Comparison of ENCODE assay signal across 8 cellular contexts in the genomic region with DNA sequence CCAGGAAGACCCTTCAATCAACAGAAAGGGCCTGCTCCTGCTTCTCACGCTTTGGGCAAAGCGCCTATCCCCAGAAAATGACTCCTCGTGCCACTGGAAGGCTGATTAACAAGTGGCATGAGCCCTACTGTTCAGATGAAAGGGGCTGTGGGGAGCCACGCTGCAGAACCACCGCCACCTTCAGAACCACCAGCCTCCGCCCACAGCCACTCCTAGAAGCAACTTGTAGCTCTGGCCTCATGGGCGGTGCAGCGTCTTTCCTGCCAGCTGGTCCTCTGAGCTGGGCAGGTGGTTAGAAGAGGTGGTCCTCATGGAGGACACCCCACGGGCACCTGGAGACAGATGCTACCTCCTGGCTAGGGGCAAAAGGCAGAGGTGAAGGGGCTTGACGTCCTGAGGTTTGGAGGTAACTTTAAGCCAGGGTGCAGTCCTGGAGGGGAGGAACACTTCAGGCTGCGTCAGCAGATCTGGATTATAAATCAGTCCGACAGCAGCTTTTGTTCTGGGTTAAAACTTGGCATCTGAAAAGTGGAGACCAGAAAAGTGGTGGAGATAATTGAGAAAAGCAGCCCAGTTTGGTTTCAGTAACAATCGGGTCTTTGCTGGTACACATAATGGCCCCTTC. TPM values are rescaled to one million over a fixed set of nuclear protein-coding genes. Genes with fewer than 3 reads are reported as not detected.
DNase-seq lines count a peak whose midpoint lies in the region; ATAC-seq and TF ChIP-seq lines count a peak whose summit lies in the region.

No MANE protein-coding gene starts in this region.

- intact Hi-C loops in vagina (cut with DNase I), result no loop called here

- peak overlapping the region; percentile 98 for H3K9ac ChIP-seq in neural cell (ENCODE audit: low read length)

- H4K20me1 ChIP-seq in neural cell (ENCODE audit: insufficient read depth), result peaks cover 10% of the 10 kb centered on the region

- H3K4me2 ChIP-seq in neural cell (ENCODE audit: low read length), result no peak overlapping the region

- H3K4me3 ChIP-seq in AG10803 (ENCODE audit: low read length) (peak overlapping the region; percentile 88), esophagus (ENCODE audit: low read depth in 1 of 2, low read length in 2 of 2) (peak overlapping the region; percentile 78 to 82), neural cell (ENCODE audit: low read length) (peak overlapping the region; percentile 94), vagina (peak overlapping the region; percentile 78 to 100)

- H3K9me3 ChIP-seq in esophagus (ENCODE audit: control insufficient read depth in 2 of 2, insufficient read depth in 1 of 2, low read depth in 1 of 2, low read length in 1 of 2) (no peaks in the 10 kb centered on the region), neural cell (ENCODE audit: low read length) (no peaks in the 10 kb centered on the region), vagina (no peaks in the 10 kb centered on the region)

- H3K79me2 ChIP-seq in neural cell (replicated peaks; ENCODE audit: insufficient read depth, low read length), result peaks cover 34% of the 10 kb centered on the region

- TF ChIP-seq RAD21 in neural cell (conservative IDR thresholded peaks at IDR 0.05), result no peak

- no peak for DNase-seq in AG10803 (ENCODE audit: low read depth)
- DNase-seq in NCI-H1105 (lab: John Stamatoyannopoulos, UW), result peak; percentile 40
- peak; percentile 48 for DNase-seq in activated T-cell treated with anti-CD3 and anti-CD28 coated beads for 4 hours
- DNase-seq in vagina (ENCODE audit: extremely low spot score in 2 of 2), result no peak
- DNase-seq in NOMO-1 treated with dmso at 0.1 percent for 144 hours (lab: John Stamatoyannopoulos, UW; ENCODE audit: unreplicated experiment), result no peak

- peak overlapping the region; percentile 14 for H2AFZ ChIP-seq in neural cell (ENCODE audit: low read depth, low read length)

- no peaks in the 10 kb centered on the region for H3F3A ChIP-seq in neural cell (ENCODE audit: insufficient read depth, low read length, poor library complexity, severe bottlenecking)

- no peaks in the 10 kb centered on the region for H3K9me2 ChIP-seq in neural cell (ENCODE audit: insufficient read depth, low read length)

- H3K27ac ChIP-seq in esophagus (ENCODE audit: low read depth in 2 of 2, low read length in 1 of 2), result peak overlapping the region; percentile 98 to 99
- peak overlapping the region; percentile 90 for H3K27ac ChIP-seq in neural cell (ENCODE audit: low read length)
- H3K27ac ChIP-seq in vagina, result peak overlapping the region; percentile 98

- TF ChIP-seq CTCF in AG10803 (conservative IDR thresholded peaks at IDR 0.05; ENCODE audit: low read length) (no peak), neural cell (IDR thresholded peaks at IDR 0.05; ENCODE audit: poor library complexity, severe bottlenecking) (no peak), vagina (IDR thresholded peaks at IDR 0.05) (no peak)

- no peak for TF ChIP-seq EP300 in neural cell (conservative IDR thresholded peaks at IDR 0.05; ENCODE audit: poor library complexity, severe bottlenecking)

- H3K4me1 ChIP-seq in esophagus (ENCODE audit: control insufficient read depth in 2 of 2, insufficient read depth in 2 of 2, low read length in 1 of 2), result peaks cover 18 to 37% of the 10 kb centered on the region in 2 donors
- H3K4me1 ChIP-seq in vagina, result peaks cover 66% of the 10 kb centered on the region

- 8 to 16% methylated on average over 13 of the region's 13 CpGs for WGBS in esophagus, 2 donors

- H3K27me3 ChIP-seq in esophagus (ENCODE audit: control insufficient read depth in 1 of 2, insufficient read depth in 2 of 2, low read length in 2 of 2) (no peaks in the 10 kb centered on the region), neural cell (ENCODE audit: insufficient read depth, low read depth, low read length) (no peaks in the 10 kb centered on the region), vagina (no peaks in the 10 kb centered on the region)

- H3K36me3 ChIP-seq in esophagus (ENCODE audit: control insufficient read depth in 2 of 2, insufficient read depth in 2 of 2, low read length in 1 of 2) (peaks cover 0 to 17% of the 10 kb centered on the region in 2 donors), neural cell (ENCODE audit: insufficient read depth, low read length) (no peaks in the 10 kb centered on the region), vagina (peaks cover 0 to 7% of the 10 kb centered on the region in 2 donors)

- ATAC-seq in GM21526 (IDR thresholded peaks at IDR 0.05; ENCODE audit: low FRiP score, unreplicated experiment), result no peak

- TF ChIP-seq POLR2A in vagina (IDR thresholded peaks at IDR 0.05), result no peak

TF ChIP-seq in neural cell, 6 proteins besides CTCF, POLR2A, EP300 and RAD21:
- TF ChIP-seq SMC3 (conservative IDR thresholded peaks at IDR 0.05; ENCODE audit: poor library complexity) (no peak), EZH2 (IDR thresholded peaks at IDR 0.05; ENCODE audit: borderline replicate concordance, insufficient read depth, low read length, poor library complexity, severe bottlenecking) (no peak), TAF1 (IDR thresholded peaks at IDR 0.05; ENCODE audit: low read depth) (no peak), MXI1 (conservative IDR thresholded peaks at IDR 0.05; ENCODE audit: poor library complexity, severe bottlenecking) (no peak), POLR2AphosphoS5 (IDR thresholded peaks at IDR 0.05) (no peak)
- TF ChIP-seq, protein P1, sequence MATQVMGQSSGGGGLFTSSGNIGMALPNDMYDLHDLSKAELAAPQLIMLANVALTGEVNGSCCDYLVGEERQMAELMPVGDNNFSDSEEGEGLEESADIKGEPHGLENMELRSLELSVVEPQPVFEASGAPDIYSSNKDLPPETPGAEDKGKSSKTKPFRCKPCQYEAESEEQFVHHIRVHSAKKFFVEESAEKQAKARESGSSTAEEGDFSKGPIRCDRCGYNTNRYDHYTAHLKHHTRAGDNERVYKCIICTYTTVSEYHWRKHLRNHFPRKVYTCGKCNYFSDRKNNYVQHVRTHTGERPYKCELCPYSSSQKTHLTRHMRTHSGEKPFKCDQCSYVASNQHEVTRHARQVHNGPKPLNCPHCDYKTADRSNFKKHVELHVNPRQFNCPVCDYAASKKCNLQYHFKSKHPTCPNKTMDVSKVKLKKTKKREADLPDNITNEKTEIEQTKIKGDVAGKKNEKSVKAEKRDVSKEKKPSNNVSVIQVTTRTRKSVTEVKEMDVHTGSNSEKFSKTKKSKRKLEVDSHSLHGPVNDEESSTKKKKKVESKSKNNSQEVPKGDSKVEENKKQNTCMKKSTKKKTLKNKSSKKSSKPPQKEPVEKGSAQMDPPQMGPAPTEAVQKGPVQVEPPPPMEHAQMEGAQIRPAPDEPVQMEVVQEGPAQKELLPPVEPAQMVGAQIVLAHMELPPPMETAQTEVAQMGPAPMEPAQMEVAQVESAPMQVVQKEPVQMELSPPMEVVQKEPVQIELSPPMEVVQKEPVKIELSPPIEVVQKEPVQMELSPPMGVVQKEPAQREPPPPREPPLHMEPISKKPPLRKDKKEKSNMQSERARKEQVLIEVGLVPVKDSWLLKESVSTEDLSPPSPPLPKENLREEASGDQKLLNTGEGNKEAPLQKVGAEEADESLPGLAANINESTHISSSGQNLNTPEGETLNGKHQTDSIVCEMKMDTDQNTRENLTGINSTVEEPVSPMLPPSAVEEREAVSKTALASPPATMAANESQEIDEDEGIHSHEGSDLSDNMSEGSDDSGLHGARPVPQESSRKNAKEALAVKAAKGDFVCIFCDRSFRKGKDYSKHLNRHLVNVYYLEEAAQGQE (IDR thresholded peaks at IDR 0.05; ENCODE audit: borderline replicate concordance), result no peak

RNA-seq across cellular contexts. Expression of gene SEMA4C, which starts 0.9 kb away (rescaled TPM):
- polyA plus RNA-seq in esophagus (10 to 100 TPM; 13.1 to 14.2 TPM), neural cell (88.7 and 101 TPM in 2 replicates)
- 87.4 and 111 TPM in 2 replicates for polyA minus RNA-seq in neural cell
- 60.6 TPM for total RNA-seq in vagina

RNA-seq across cellular contexts. Expression of gene ANKRD39, which starts 12.9 kb away (rescaled TPM):
- polyA plus RNA-seq in esophagus (10 to 100 TPM; 11.9 to 12.2 TPM), neural cell (30.7 and 39.0 TPM in 2 replicates)
- polyA minus RNA-seq in neural cell, result 15.3 and 18.2 TPM in 2 replicates
- 20.4 TPM for total RNA-seq in vagina

RNA-seq across cellular contexts. Expression of gene ANKRD23, which starts 26.9 kb away (rescaled TPM):
- polyA plus RNA-seq in esophagus (1 to 10 TPM; 1.2 to 5.0 TPM), neural cell (12.1 and 17.7 TPM in 2 replicates)
- polyA minus RNA-seq in neural cell, result 13.4 and 16.6 TPM in 2 replicates
- 0.98 TPM for total RNA-seq in vagina

RNA-seq across cellular contexts. Expression of gene CNNM3, which starts 54.7 kb away (rescaled TPM):
- 1 to 10 TPM; 3.8 to 3.9 TPM for polyA plus RNA-seq in esophagus
- 9.5 and 9.6 TPM in 2 replicates for polyA plus RNA-seq in neural cell
- 15.7 and 19.2 TPM in 2 replicates for polyA minus RNA-seq in neural cell
- 16.5 TPM for total RNA-seq in vagina

Comparison
In these comparisons a context has a peak if more than half of its experiments do, and no peak if none do; other contexts are left out.
1. DNase-seq: peak in NCI-H1105 (single experiment) and activated T-cell treated with anti-CD3 and anti-CD28 coated beads for 4 hours (single experiment); none in AG10803 (single experiment), vagina (0 of 2) and NOMO-1 treated with dmso at 0.1 percent for 144 hours (single experiment).
2. Peak in every context shown above with its lines, with median percentiles within 50 percentile points of each other: H3K4me3 ChIP-seq and H3K27ac ChIP-seq.